ENCODE assay signal across 8 cellular contexts in genomic region chr22:38751422-38752346, GRCh38. TPM values are rescaled to one million over a fixed set of nuclear protein-coding genes. Genes with fewer than 3 reads are reported as not detected.
DNase-seq lines count a peak whose midpoint lies in the region; ATAC-seq and TF ChIP-seq lines count a peak whose summit lies in the region.

No MANE protein-coding gene starts in this region.

- H3K36me3 Mint-ChIP-seq in CD8-positive, alpha-beta T cell, result peaks cover 80% of the 10 kb centered on the region
- H3K36me3 Mint-ChIP-seq in T-helper 2 cell treated with Interferon-gamma antibody and Interleukin-4, amounts not matched to agents 5 μg/mL and 100 μg/mL, for 36 hours (ENCODE audit: low read depth), result peaks cover 73% of the 10 kb centered on the region

- peaks cover 59% of the 10 kb centered on the region for H3K4me1 ChIP-seq in CD8-positive, alpha-beta T cell (ENCODE audit: insufficient read depth, low read length)
- H3K4me1 ChIP-seq in body of pancreas, result peaks cover 45% of the 10 kb centered on the region
- H3K4me1 ChIP-seq in trophoblast cell (ENCODE audit: control insufficient read depth in 1 of 2, insufficient read depth in 2 of 2, low read length in 2 of 2), result peaks cover 12 to 18% of the 10 kb centered on the region in 2 experiments
- peaks cover 15% of the 10 kb centered on the region for H3K4me1 ChIP-seq in PC-3 (ENCODE audit: insufficient read depth, low read length)
- H3K4me1 ChIP-seq in SK-N-SH (ENCODE audit: control insufficient read depth in 1 of 2, insufficient read depth in 2 of 2, low read depth in 1 of 2, low read length in 1 of 2), result peaks cover 0 to 21% of the 10 kb centered on the region in 2 experiments; a peak in 1 of 4 replicates

- TF ChIP-seq EP300 in SK-N-SH (IDR thresholded peaks at IDR 0.05; ENCODE audit: borderline replicate concordance in 1 of 2, low read depth in 1 of 2, low read length in 1 of 2), result no peak

- no peak for TF ChIP-seq POLR2A in body of pancreas (IDR thresholded peaks at IDR 0.05)

- peaks cover 57% of the 10 kb centered on the region for H3K36me3 ChIP-seq in CD8-positive, alpha-beta T cell (ENCODE audit: insufficient read depth, low read length)
- H3K36me3 ChIP-seq in body of pancreas (replicated peaks in 1 of 2; ENCODE audit: insufficient read depth in 1 of 2, low read depth in 2 of 2) (peaks cover 21 to 46% of the 10 kb centered on the region in 2 donors), trophoblast cell (ENCODE audit: control insufficient read depth in 1 of 2, insufficient read depth in 2 of 2, low read length in 2 of 2) (peaks cover 52% of the 10 kb centered on the region in 2 experiments), PC-3 (ENCODE audit: low read depth, low read length) (no peaks in the 10 kb centered on the region), SK-N-SH (replicated peaks in 1 of 2; ENCODE audit: control insufficient read depth in 1 of 2, insufficient read depth in 2 of 2, low read length in 1 of 2) (no peaks in the 10 kb centered on the region)

- no peak overlapping the region for H3K18ac ChIP-seq in trophoblast cell (ENCODE audit: low read length)

- no peak overlapping the region for H4K8ac ChIP-seq in trophoblast cell (ENCODE audit: low read depth, low read length)

- no peak overlapping the region for H2BK5ac ChIP-seq in trophoblast cell (ENCODE audit: low read depth, low read length, poor library complexity)

- H2BK120ac ChIP-seq in trophoblast cell (ENCODE audit: insufficient read depth, low read length, poor library complexity), result no peak overlapping the region

- H3K9ac ChIP-seq in trophoblast cell (ENCODE audit: low read length), result no peak overlapping the region
- no peak overlapping the region for H3K9ac ChIP-seq in PC-3 (ENCODE audit: low read length)
- no peak overlapping the region for H3K9ac ChIP-seq in SK-N-SH

- H4K91ac ChIP-seq in trophoblast cell (ENCODE audit: low read depth, low read length), result no peak overlapping the region

- H3K23ac ChIP-seq in trophoblast cell (ENCODE audit: low read length), result no peak overlapping the region

- H3K27me3 Mint-ChIP-seq in CD8-positive, alpha-beta T cell (ENCODE audit: low read depth), result no peaks in the 10 kb centered on the region
- H3K27me3 Mint-ChIP-seq in T-helper 2 cell treated with Interferon-gamma antibody and Interleukin-4, amounts not matched to agents 5 μg/mL and 100 μg/mL, for 36 hours (ENCODE audit: low read depth), result no peaks in the 10 kb centered on the region

- H3K79me2 ChIP-seq in trophoblast cell (ENCODE audit: control insufficient read depth, insufficient read depth, low read length, poor library complexity), result peaks cover 9% of the 10 kb centered on the region
- H3K79me2 ChIP-seq in PC-3 (ENCODE audit: low read length), result peaks cover 15% of the 10 kb centered on the region
- peaks cover 9% of the 10 kb centered on the region for H3K79me2 ChIP-seq in SK-N-SH (ENCODE audit: insufficient read depth)

- peak overlapping the region; percentile 98 for H3K4me3 Mint-ChIP-seq in CD8-positive, alpha-beta T cell
- peak overlapping the region; percentile 96 for H3K4me3 Mint-ChIP-seq in T-helper 2 cell treated with Interferon-gamma antibody and Interleukin-4, amounts not matched to agents 5 μg/mL and 100 μg/mL, for 36 hours

- CTCF ChIA-PET in CD8-positive, alpha-beta T cell (lab: Charles Lee), result interaction anchor here (0.6 to 10.4 kb wide), 11 partner anchors 10 to 118 kb away, joined by 3 to 125 read pairs (median 5); partner anchors contain the start of gene NPTXR
- CTCF ChIA-PET in PC-3 (lab: Charles Lee) (no interaction called here), SK-N-SH (lab: Yijun Ruan, JAX) (interaction anchor here (0.7 to 1.3 kb wide), 2 partner anchors 17 to 18 kb away, joined by 3 to 4 read pairs; no protein-coding TSS in a partner anchor)

- peak overlapping the region; percentile 91 for H3K4me3 ChIP-seq in CD8-positive, alpha-beta T cell (ENCODE audit: low read depth, low read length)
- H3K4me3 ChIP-seq in body of pancreas, result no peak overlapping the region
- H3K4me3 ChIP-seq in trophoblast cell (ENCODE audit: low read depth, low read length), result no peak overlapping the region
- H3K4me3 ChIP-seq in PC-3 (ENCODE audit: low read length), result no peak overlapping the region
- no peak overlapping the region for H3K4me3 ChIP-seq in SK-N-SH (ENCODE audit: low read depth in 2 of 2, low read length in 1 of 2)

- H2AFZ ChIP-seq in trophoblast cell (ENCODE audit: insufficient read depth, low read length, poor library complexity), result no peak overlapping the region
- no peak overlapping the region for H2AFZ ChIP-seq in PC-3 (ENCODE audit: low read length)
- no peak overlapping the region for H2AFZ ChIP-seq in SK-N-SH (ENCODE audit: low read depth)

- no peak for TF ChIP-seq CTCF in CD8-positive, alpha-beta T cell (IDR thresholded peaks at IDR 0.05)
- no peak for TF ChIP-seq CTCF in body of pancreas (IDR thresholded peaks at IDR 0.05)
- TF ChIP-seq CTCF in PC-3 (conservative IDR thresholded peaks at IDR 0.05; ENCODE audit: low read depth, low read length), result no peak
- TF ChIP-seq CTCF in SK-N-SH (IDR thresholded peaks at IDR 0.05), result no peak

- peaks cover 14% of the 10 kb centered on the region for H3K79me1 ChIP-seq in trophoblast cell (ENCODE audit: low read length)

- H3K4ac ChIP-seq in trophoblast cell (ENCODE audit: low read depth, low read length), result no peak overlapping the region

- TF ChIP-seq RAD21 in SK-N-SH (IDR thresholded peaks at IDR 0.05; ENCODE audit: low read length), result no peak

- H4K12ac ChIP-seq in trophoblast cell (ENCODE audit: low read depth, low read length), result no peak overlapping the region

- no peak overlapping the region for H2AK5ac ChIP-seq in trophoblast cell (ENCODE audit: low read length)

- H3K4me2 ChIP-seq in trophoblast cell (ENCODE audit: low read length) (no peak overlapping the region), PC-3 (ENCODE audit: low read length) (no peak overlapping the region), SK-N-SH (no peak overlapping the region)

- POLR2A ChIA-PET in CD8-positive, alpha-beta T cell (lab: Charles Lee), result interaction anchor here (0.9 to 16.5 kb wide), 12 partner anchors 10 to 120 kb away, joined by 3 to 589 read pairs (median 8); partner anchors contain the start of genes CBX6, GTPBP1 and NPTXR
- POLR2A ChIA-PET in PC-3 (lab: Charles Lee; ENCODE audit: unreplicated experiment) (no interaction called here), SK-N-SH (lab: Yijun Ruan, JAX) (no interaction called here)

- BruUV-seq in PC-3 (replicated peaks; lab: Mats Ljungman, UMichigan), result no TSS peak

- H3K4me1 Mint-ChIP-seq in CD8-positive, alpha-beta T cell (ENCODE audit: low read depth), result peaks cover 58% of the 10 kb centered on the region
- H3K4me1 Mint-ChIP-seq in T-helper 2 cell treated with Interferon-gamma antibody and Interleukin-4, amounts not matched to agents 5 μg/mL and 100 μg/mL, for 36 hours (ENCODE audit: low read depth), result peaks cover 31% of the 10 kb centered on the region

- 73 to 78% methylated on average over 14 to 23 of the region's 24 CpGs for WGBS in body of pancreas, 2 donors
- no CpG with 5 or more reads among the region's 24 CpGs for WGBS in trophoblast cell (ENCODE audit: extremely low coverage, insufficient coverage, insufficient read length)
- 90% methylated on average over 4 of the region's 24 CpGs for WGBS in SK-N-SH (ENCODE audit: low lambda C conversion rate)

- H3K14ac ChIP-seq in trophoblast cell (ENCODE audit: low read length), result no peak overlapping the region

- peak; percentile 53 for ATAC-seq in CD8-positive, alpha-beta T cell
- peak; percentile 42 for ATAC-seq in HG03066 (IDR thresholded peaks at IDR 0.05; ENCODE audit: low read depth, unreplicated experiment)
- ATAC-seq in body of pancreas, result no peak
- ATAC-seq in PC-3, result no peak

- peak; percentile 46 to 90 (median 80) for DNase-seq in CD8-positive, alpha-beta T cell
- peak; percentile 71 for DNase-seq in T-helper 2 cell treated with Interferon-gamma antibody and Interleukin-4, amounts not matched to agents 5 μg/mL and 100 μg/mL, for 36 hours (ENCODE audit: low spot score)
- DNase-seq in body of pancreas, result peak in 3 of 4 donors; percentile 41 to 59 (median 41)
- peak; percentile 93 to 94 for DNase-seq in trophoblast cell
- no peak for DNase-seq in PC-3
- DNase-seq in SK-N-SH, result no peak
- DNase-seq in DMS53 treated with DMSO at 0.1 percent for 48 hours (lab: John Stamatoyannopoulos, UW; ENCODE audit: unreplicated experiment), result no peak

- H2BK12ac ChIP-seq in trophoblast cell (ENCODE audit: low read length), result no peak overlapping the region

- no peaks in the 10 kb centered on the region for H3F3A ChIP-seq in PC-3 (ENCODE audit: low read length, unreplicated experiment)
- H3F3A ChIP-seq in SK-N-SH (replicated peaks; ENCODE audit: insufficient read depth), result no peaks in the 10 kb centered on the region

- peak overlapping the region; percentile 47 for H3K27ac ChIP-seq in CD8-positive, alpha-beta T cell (ENCODE audit: low read depth, low read length)
- peak overlapping the region in 3 of 4 donors; percentile 23 to 98 (median 92) for H3K27ac ChIP-seq in body of pancreas
- H3K27ac ChIP-seq in trophoblast cell (ENCODE audit: low read depth, low read length), result no peak overlapping the region
- H3K27ac ChIP-seq in PC-3 (ENCODE audit: low read length), result no peak overlapping the region
- peak overlapping the region in 1 of 2 experiments; percentile 28; a peak in 1 of 4 replicates for H3K27ac ChIP-seq in SK-N-SH (ENCODE audit: low read depth in 2 of 2, low read length in 1 of 2)

- H3K9me2 ChIP-seq in PC-3 (replicated peaks; ENCODE audit: low read length), result no peaks in the 10 kb centered on the region
- H3K9me2 ChIP-seq in SK-N-SH, result no peaks in the 10 kb centered on the region

- no peaks in the 10 kb centered on the region for H3K27me3 ChIP-seq in CD8-positive, alpha-beta T cell (ENCODE audit: insufficient read depth, low read length)
- H3K27me3 ChIP-seq in body of pancreas (no peaks in the 10 kb centered on the region), trophoblast cell (ENCODE audit: insufficient read depth, low read length) (no peaks in the 10 kb centered on the region), PC-3 (ENCODE audit: low read length) (no peaks in the 10 kb centered on the region), SK-N-SH (ENCODE audit: insufficient read depth) (no peaks in the 10 kb centered on the region)

- no peaks in the 10 kb centered on the region for H4K20me1 ChIP-seq in PC-3 (ENCODE audit: low read length)
- no peaks in the 10 kb centered on the region for H4K20me1 ChIP-seq in SK-N-SH (ENCODE audit: insufficient read depth)

- intact Hi-C loops in CD8-positive, alpha-beta T cell (cut with DNase I, micrococcal nuclease), result loop anchor here (2.0 to 10.0 kb wide), 8 partner anchors 15 to 773 kb away; partner anchors contain the start of genes RPL3 (in 2 of the 2), ATF4 (in 1 of the 2), CBX6 (in 1 of the 2) and CBX7 (in 1 of the 2)
- intact Hi-C loops in body of pancreas (cut with DNase I) (no loop called here), PC-3 (cut with micrococcal nuclease) (no loop called here)

- peak overlapping the region; percentile 99 for H3K27ac Mint-ChIP-seq in CD8-positive, alpha-beta T cell
- peak overlapping the region; percentile 96 for H3K27ac Mint-ChIP-seq in T-helper 2 cell treated with Interferon-gamma antibody and Interleukin-4, amounts not matched to agents 5 μg/mL and 100 μg/mL, for 36 hours

- no peaks in the 10 kb centered on the region for H3K9me3 ChIP-seq in CD8-positive, alpha-beta T cell (ENCODE audit: low read length)
- H3K9me3 ChIP-seq in body of pancreas (no peaks in the 10 kb centered on the region), trophoblast cell (ENCODE audit: insufficient read depth, low read depth, low read length) (peaks cover 1% of the 10 kb centered on the region), PC-3 (ENCODE audit: low read length) (no peaks in the 10 kb centered on the region), SK-N-SH (no peaks in the 10 kb centered on the region)

- no peaks in the 10 kb centered on the region for H3K9me3 Mint-ChIP-seq in CD8-positive, alpha-beta T cell
- no peaks in the 10 kb centered on the region for H3K9me3 Mint-ChIP-seq in T-helper 2 cell treated with Interferon-gamma antibody and Interleukin-4, amounts not matched to agents 5 μg/mL and 100 μg/mL, for 36 hours

RNA-seq across cellular contexts. Expression of gene SUN2, which starts 4.1 kb away (rescaled TPM):
- 100 to 1,000 TPM; 431 to 454 TPM for total RNA-seq in CD8-positive, alpha-beta T cell
- 100 to 1,000 TPM; 143 to 166 TPM for total RNA-seq in body of pancreas
- polyA plus RNA-seq in trophoblast cell (2013), result 40.8 and 42.4 TPM in 2 replicates
- 54.0 and 55.5 TPM in 2 replicates for total RNA-seq in PC-3 (2014; rRNA removed)
- polyA plus RNA-seq in SK-N-SH (2012; rRNA removed), result 9.0 and 10.2 TPM in 2 replicates
- polyA plus RNA-seq in SK-N-SH (2012; cell fraction: cytosol; rRNA removed), result 3.8 and 7.1 TPM in 2 replicates
- 13.5 and 20.8 TPM in 2 replicates for polyA plus RNA-seq in SK-N-SH (2012; cell fraction: nucleus; rRNA removed)

RNA-seq across cellular contexts. Expression of gene DNAL4, which starts 42.3 kb away (rescaled TPM):
- total RNA-seq in CD8-positive, alpha-beta T cell, result 1 to 10 TPM; 2.5 to 3.6 TPM
- total RNA-seq in body of pancreas, result 10 to 100 TPM; 11.4 to 13.8 TPM
- 12.4 and 13.7 TPM in 2 replicates for polyA plus RNA-seq in trophoblast cell (2013)
- 22.5 and 24.5 TPM in 2 replicates for total RNA-seq in PC-3 (2014; rRNA removed)
- 15.1 and 17.6 TPM in 2 replicates for polyA plus RNA-seq in SK-N-SH (2012; rRNA removed)
- 10.3 and 13.3 TPM in 2 replicates for polyA plus RNA-seq in SK-N-SH (2012; cell fraction: cytosol; rRNA removed)
- 6.8 and 7.1 TPM in 2 replicates for polyA plus RNA-seq in SK-N-SH (2012; cell fraction: nucleus; rRNA removed)

RNA-seq across cellular contexts. Expression of gene GTPBP1, which starts 45.9 kb away (rescaled TPM):
- total RNA-seq in CD8-positive, alpha-beta T cell, result 100 to 1,000 TPM; 341 to 346 TPM
- 10 to 100 TPM; 34.0 to 53.4 TPM for total RNA-seq in body of pancreas
- 21.0 and 21.1 TPM in 2 replicates for polyA plus RNA-seq in trophoblast cell (2013)
- 28.2 and 29.6 TPM in 2 replicates for total RNA-seq in PC-3 (2014; rRNA removed)
- polyA plus RNA-seq in SK-N-SH (2012; rRNA removed), result 11.9 and 15.2 TPM in 2 replicates
- 8.8 and 10.2 TPM in 2 replicates for polyA plus RNA-seq in SK-N-SH (2012; cell fraction: cytosol; rRNA removed)
- 33.8 and 37.1 TPM in 2 replicates for polyA plus RNA-seq in SK-N-SH (2012; cell fraction: nucleus; rRNA removed)

RNA-seq across cellular contexts. Expression of gene JOSD1, which starts 50.9 kb away (rescaled TPM):
- 100 to 1,000 TPM; 364 to 375 TPM for total RNA-seq in CD8-positive, alpha-beta T cell
- total RNA-seq in body of pancreas (10 to 100 TPM; 20.4 to 50.3 TPM), PC-3 (2014; rRNA removed) (37.5 and 40.3 TPM in 2 replicates)
- polyA plus RNA-seq in trophoblast cell (2013), result 26.0 and 27.0 TPM in 2 replicates
- polyA plus RNA-seq in SK-N-SH (2012; rRNA removed), result 17.8 and 23.0 TPM in 2 replicates
- 15.1 and 19.6 TPM in 2 replicates for polyA plus RNA-seq in SK-N-SH (2012; cell fraction: cytosol; rRNA removed)
- 30.5 and 40.6 TPM in 2 replicates for polyA plus RNA-seq in SK-N-SH (2012; cell fraction: nucleus; rRNA removed)

Comparison
In these comparisons a context has a peak if more than half of its experiments do, and no peak if none do; other contexts are left out.
1. ATAC-seq: peak in CD8-positive, alpha-beta T cell (single experiment) and HG03066 (single experiment); none in body of pancreas (single experiment) and PC-3 (single experiment).
2. DNase-seq: peak in CD8-positive, alpha-beta T cell (7 of 7), T-helper 2 cell treated with Interferon-gamma antibody and Interleukin-4, amounts not matched to agents 5 μg/mL and 100 μg/mL, for 36 hours (single experiment), body of pancreas (3 of 4) and trophoblast cell (2 of 2); none in PC-3 (single experiment), SK-N-SH (single experiment) and DMS53 treated with DMSO at 0.1 percent for 48 hours (single experiment).
3. H3K27ac ChIP-seq: peak in CD8-positive, alpha-beta T cell (single experiment) and body of pancreas (3 of 4); none in trophoblast cell (single experiment) and PC-3 (single experiment).
4. RNA of gene GTPBP1, which starts 45.9 kb away (total RNA-seq): 341 to 346 TPM in CD8-positive, alpha-beta T cell; 34.0 to 53.4 TPM in body of pancreas and 28.2 to 29.6 TPM in PC-3; every median in the first group is over 4 times any median in the second.
5. intact Hi-C loops: an anchor here in CD8-positive, alpha-beta T cell (2.0 to 10.0 kb wide); none called in body of pancreas and PC-3.